ENCODE assay signal across 9 cellular contexts in genomic region chr4:40238700-40239548, GRCh38. TPM values are rescaled to one million over a fixed set of nuclear protein-coding genes. Genes with fewer than 3 reads are reported as not detected.
DNase-seq lines count a peak whose midpoint lies in the region; ATAC-seq and TF ChIP-seq lines count a peak whose summit lies in the region.
"Had no signal": no experiment of that assay in that cellular context is flagged by ENCODE, and none has a peak within 500 bp of the region (broad histone marks: within the 10 kb centered on the region; RNA-seq: fewer than 3 reads in every experiment).

No MANE protein-coding gene starts in this region.

- no peak for TF ChIP-seq POLR2A in sigmoid colon (IDR thresholded peaks at IDR 0.05)

- peaks cover 43% of the 10 kb centered on the region; the same call in 1 of the 2 replicates for H4K20me1 ChIP-seq in BLaER1

- DNase-seq in Panc1 (ENCODE audit: low read depth, low spot score) (no peak), nephron progenitor cell (no peak), sigmoid colon (no peak)
- DNase-seq in activated T-helper 1 cell treated with anti-CD3 and anti-CD28 coated beads, Interleukin-12 subunit alpha, Interleukin-12 subunit beta, Interleukin-2, Interleukin-4 antibody, amounts not matched to agents 30 ng/mL and 10 ng/mL and 1 ng/mL, durations not matched to agents 14 hours and 24 hours and 36 hours (ENCODE audit: low spot score) = peak; percentile 72

- POLR2A ChIA-PET in Panc1 (lab: Charles Lee) = interaction anchor here (0.7 kb wide), 1 partner anchor 43 kb away, joined by 5 read pairs; no protein-coding TSS in a partner anchor

- no peaks in the 10 kb centered on the region for H3K27me3 ChIP-seq in BLaER1
- no peaks in the 10 kb centered on the region for H3K27me3 ChIP-seq in Panc1 (ENCODE audit: control insufficient read depth, insufficient read depth, low read length)
- H3K27me3 ChIP-seq in sigmoid colon = no peaks in the 10 kb centered on the region

- no peaks in the 10 kb centered on the region for H3K27me3 Mint-ChIP-seq in activated T-helper 1 cell treated with anti-CD3 and anti-CD28 coated beads, Interleukin-12 subunit alpha, Interleukin-12 subunit beta, Interleukin-2, Interleukin-4 antibody, amounts not matched to agents 30 ng/mL and 10 ng/mL and 1 ng/mL, durations not matched to agents 14 hours and 24 hours and 36 hours (ENCODE audit: insufficient read depth)
- no peaks in the 10 kb centered on the region for H3K27me3 Mint-ChIP-seq in nephron progenitor cell (ENCODE audit: low read depth, poor library complexity)

- H3K36me3 ChIP-seq in BLaER1 = peaks cover 68% of the 10 kb centered on the region
- no peaks in the 10 kb centered on the region for H3K36me3 ChIP-seq in Panc1 (ENCODE audit: control insufficient read depth, insufficient read depth, low read length)
- H3K36me3 ChIP-seq in sigmoid colon = no peaks in the 10 kb centered on the region

- 71 to 82% methylated on average over 12 of the region's 12 CpGs for WGBS in sigmoid colon, 2 donors

- H3K27ac ChIP-seq in BLaER1 = peak overlapping the region; percentile 55; the same call in 1 of the 2 replicates
- H3K27ac ChIP-seq in Panc1 (ENCODE audit: low read length) = peak overlapping the region; percentile 59
- no peak overlapping the region for H3K27ac ChIP-seq in sigmoid colon

- CTCF ChIA-PET in Panc1 (lab: Charles Lee) = no interaction called here

- no peaks in the 10 kb centered on the region for H3K9me3 Mint-ChIP-seq in activated T-helper 1 cell treated with anti-CD3 and anti-CD28 coated beads, Interleukin-12 subunit alpha, Interleukin-12 subunit beta, Interleukin-2, Interleukin-4 antibody, amounts not matched to agents 30 ng/mL and 10 ng/mL and 1 ng/mL, durations not matched to agents 14 hours and 24 hours and 36 hours
- H3K9me3 Mint-ChIP-seq in nephron progenitor cell = no peaks in the 10 kb centered on the region

- peaks cover 70% of the 10 kb centered on the region for H3K36me3 Mint-ChIP-seq in activated T-helper 1 cell treated with anti-CD3 and anti-CD28 coated beads, Interleukin-12 subunit alpha, Interleukin-12 subunit beta, Interleukin-2, Interleukin-4 antibody, amounts not matched to agents 30 ng/mL and 10 ng/mL and 1 ng/mL, durations not matched to agents 14 hours and 24 hours and 36 hours (ENCODE audit: low read depth)
- peaks cover 12% of the 10 kb centered on the region for H3K36me3 Mint-ChIP-seq in nephron progenitor cell (ENCODE audit: low read depth)

- TF ChIP-seq CTCF in Panc1 (IDR thresholded peaks at IDR 0.05) = no peak
- no peak for TF ChIP-seq CTCF in nephron progenitor cell (IDR thresholded peaks at IDR 0.05)
- TF ChIP-seq CTCF in sigmoid colon (IDR thresholded peaks at IDR 0.05) = no peak

- H3K4me3 ChIP-seq in BLaER1 (no peak overlapping the region), Panc1 (ENCODE audit: low read depth in 2 of 2, low read length in 2 of 2) (no peak overlapping the region), sigmoid colon (no peak overlapping the region)

- in situ Hi-C loops in Panc1 (cut with HindIII; ENCODE audit: low pct_unique_long_range_greater_than_20kb, low sequenced_read_pairs) = no loop called here

- no peak for ATAC-seq in Panc1
- no peak for ATAC-seq in HG02759 (IDR thresholded peaks at IDR 0.05; ENCODE audit: unreplicated experiment)
- no peak for ATAC-seq in GM21717 (IDR thresholded peaks at IDR 0.05; ENCODE audit: unreplicated experiment)
- ATAC-seq in HG03571 (IDR thresholded peaks at IDR 0.05; ENCODE audit: unreplicated experiment) = no peak

- peak overlapping the region; percentile 83 for H3K4me3 Mint-ChIP-seq in activated T-helper 1 cell treated with anti-CD3 and anti-CD28 coated beads, Interleukin-12 subunit alpha, Interleukin-12 subunit beta, Interleukin-2, Interleukin-4 antibody, amounts not matched to agents 30 ng/mL and 10 ng/mL and 1 ng/mL, durations not matched to agents 14 hours and 24 hours and 36 hours
- H3K4me3 Mint-ChIP-seq in nephron progenitor cell = no peak overlapping the region

- no TSS peak for BruUV-seq in Panc1 (replicated peaks; lab: Mats Ljungman, UMichigan)

- H3K4me1 Mint-ChIP-seq in activated T-helper 1 cell treated with anti-CD3 and anti-CD28 coated beads, Interleukin-12 subunit alpha, Interleukin-12 subunit beta, Interleukin-2, Interleukin-4 antibody, amounts not matched to agents 30 ng/mL and 10 ng/mL and 1 ng/mL, durations not matched to agents 14 hours and 24 hours and 36 hours (ENCODE audit: low read depth) = peaks cover 90% of the 10 kb centered on the region
- H3K4me1 Mint-ChIP-seq in nephron progenitor cell = peaks cover 21% of the 10 kb centered on the region

- H3K9ac ChIP-seq in BLaER1 = no peak overlapping the region

- no peaks in the 10 kb centered on the region for H3K9me3 ChIP-seq in BLaER1
- H3K9me3 ChIP-seq in Panc1 (ENCODE audit: control insufficient read depth, insufficient read depth, low read depth, low read length) = no peaks in the 10 kb centered on the region
- H3K9me3 ChIP-seq in sigmoid colon = no peaks in the 10 kb centered on the region

- intact Hi-C loops in Panc1 (cut with micrococcal nuclease; ENCODE audit: unreplicated experiment) (no loop called here), sigmoid colon (cut with DNase I) (no loop called here)
- intact Hi-C loops in activated T-helper 1 cell treated with anti-CD3 and anti-CD28 coated beads, Interleukin-12 subunit alpha, Interleukin-12 subunit beta, Interleukin-2, Interleukin-4 antibody, amounts not matched to agents 30 ng/mL and 10 ng/mL and 1 ng/mL, durations not matched to agents 14 hours and 24 hours and 36 hours (cut with micrococcal nuclease) = loop anchor here (2.0 kb wide), 1 partner anchor 16 kb away; no protein-coding TSS in a partner anchor

- peak overlapping the region; percentile 70 for H3K4me2 ChIP-seq in BLaER1

- no peak for TF ChIP-seq EP300 in sigmoid colon (IDR thresholded peaks at IDR 0.05)

- H3K27ac Mint-ChIP-seq in activated T-helper 1 cell treated with anti-CD3 and anti-CD28 coated beads, Interleukin-12 subunit alpha, Interleukin-12 subunit beta, Interleukin-2, Interleukin-4 antibody, amounts not matched to agents 30 ng/mL and 10 ng/mL and 1 ng/mL, durations not matched to agents 14 hours and 24 hours and 36 hours = peak overlapping the region; percentile 92
- H3K27ac Mint-ChIP-seq in nephron progenitor cell = peak overlapping the region; percentile 20

- peaks cover 47% of the 10 kb centered on the region for H3K4me1 ChIP-seq in BLaER1
- H3K4me1 ChIP-seq in Panc1 (ENCODE audit: control insufficient read depth, insufficient read depth, low read length) = no peaks in the 10 kb centered on the region; the same call in 1 of the 2 replicates
- H3K4me1 ChIP-seq in sigmoid colon = no peaks in the 10 kb centered on the region

RNA-seq across cellular contexts. Expression of gene RHOH, which starts 42.1 kb away (rescaled TPM):
- total RNA-seq in Panc1 (2021; ENCODE audit: unreplicated experiment) (1.2 TPM), sigmoid colon (1 to 10 TPM in 2 of 4 donors, under 1 TPM in 2; 0.49 to 1.4 (median 1.0) TPM)
- 0.29 TPM for polyA plus RNA-seq in Panc1 (2012; ENCODE audit: insufficient read length)
- total RNA-seq in activated T-helper 1 cell treated with anti-CD3 and anti-CD28 coated beads, Interleukin-12 subunit alpha, Interleukin-12 subunit beta, Interleukin-2, Interleukin-4 antibody, amounts not matched to agents 30 ng/mL and 10 ng/mL and 1 ng/mL, durations not matched to agents 14 hours and 24 hours and 36 hours = 105 and 111 TPM in 2 replicates
- polyA plus RNA-seq in sigmoid colon = 10 to 100 TPM in 1 of 3 donors, 1 to 10 TPM in 2; 2.5 to 38.8 (median 4.2) TPM
- total RNA-seq: Daoy had no signal

Comparison
In these comparisons a context has a peak if more than half of its experiments do, and no peak if none do; other contexts are left out.
1. H3K27ac ChIP-seq: peak in BLaER1 (single experiment) and Panc1 (single experiment); none in sigmoid colon (0 of 4).
2. RNA of gene RHOH, which starts 42.1 kb away (total RNA-seq): 105 to 111 TPM in activated T-helper 1 cell treated with anti-CD3 and anti-CD28 coated beads, Interleukin-12 subunit alpha, Interleukin-12 subunit beta, Interleukin-2, Interleukin-4 antibody, amounts not matched to agents 30 ng/mL and 10 ng/mL and 1 ng/mL, durations not matched to agents 14 hours and 24 hours and 36 hours; 0.49 to 1.4 TPM in sigmoid colon and 1.2 TPM in Panc1 (single experiment); every median in the first group is over 10 times any median in the second.